1 cellular context compared by ENCODE assay signal in the genomic region with DNA sequence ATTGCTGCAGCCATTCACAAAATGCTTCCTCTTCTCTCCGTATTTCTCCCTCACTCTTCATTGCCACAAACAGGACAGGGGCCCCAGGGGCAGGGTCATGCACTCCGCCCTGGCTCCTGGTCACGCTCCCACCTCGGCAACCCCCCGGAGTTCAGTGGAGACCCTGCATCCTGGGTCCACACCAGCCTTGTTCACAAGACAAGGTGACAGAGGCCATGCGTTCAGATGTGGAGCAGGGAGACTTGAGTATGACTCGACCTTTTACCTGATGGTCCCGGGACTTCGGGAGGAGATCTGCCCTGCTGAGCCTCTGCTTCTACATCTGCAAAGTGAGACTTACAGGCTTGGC.
TF ChIP-seq lines count a peak whose summit lies in the region.

No MANE protein-coding gene starts in this region.

TF ChIP-seq in SK-N-SH, 30 proteins besides CTCF, POLR2A, EP300 and RAD21 (continued from another document):
- TF ChIP-seq, protein P1, sequence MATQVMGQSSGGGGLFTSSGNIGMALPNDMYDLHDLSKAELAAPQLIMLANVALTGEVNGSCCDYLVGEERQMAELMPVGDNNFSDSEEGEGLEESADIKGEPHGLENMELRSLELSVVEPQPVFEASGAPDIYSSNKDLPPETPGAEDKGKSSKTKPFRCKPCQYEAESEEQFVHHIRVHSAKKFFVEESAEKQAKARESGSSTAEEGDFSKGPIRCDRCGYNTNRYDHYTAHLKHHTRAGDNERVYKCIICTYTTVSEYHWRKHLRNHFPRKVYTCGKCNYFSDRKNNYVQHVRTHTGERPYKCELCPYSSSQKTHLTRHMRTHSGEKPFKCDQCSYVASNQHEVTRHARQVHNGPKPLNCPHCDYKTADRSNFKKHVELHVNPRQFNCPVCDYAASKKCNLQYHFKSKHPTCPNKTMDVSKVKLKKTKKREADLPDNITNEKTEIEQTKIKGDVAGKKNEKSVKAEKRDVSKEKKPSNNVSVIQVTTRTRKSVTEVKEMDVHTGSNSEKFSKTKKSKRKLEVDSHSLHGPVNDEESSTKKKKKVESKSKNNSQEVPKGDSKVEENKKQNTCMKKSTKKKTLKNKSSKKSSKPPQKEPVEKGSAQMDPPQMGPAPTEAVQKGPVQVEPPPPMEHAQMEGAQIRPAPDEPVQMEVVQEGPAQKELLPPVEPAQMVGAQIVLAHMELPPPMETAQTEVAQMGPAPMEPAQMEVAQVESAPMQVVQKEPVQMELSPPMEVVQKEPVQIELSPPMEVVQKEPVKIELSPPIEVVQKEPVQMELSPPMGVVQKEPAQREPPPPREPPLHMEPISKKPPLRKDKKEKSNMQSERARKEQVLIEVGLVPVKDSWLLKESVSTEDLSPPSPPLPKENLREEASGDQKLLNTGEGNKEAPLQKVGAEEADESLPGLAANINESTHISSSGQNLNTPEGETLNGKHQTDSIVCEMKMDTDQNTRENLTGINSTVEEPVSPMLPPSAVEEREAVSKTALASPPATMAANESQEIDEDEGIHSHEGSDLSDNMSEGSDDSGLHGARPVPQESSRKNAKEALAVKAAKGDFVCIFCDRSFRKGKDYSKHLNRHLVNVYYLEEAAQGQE (IDR thresholded peaks at IDR 0.05; ENCODE audit: low read depth, low read length): no peak
- TF ChIP-seq, protein P2, sequence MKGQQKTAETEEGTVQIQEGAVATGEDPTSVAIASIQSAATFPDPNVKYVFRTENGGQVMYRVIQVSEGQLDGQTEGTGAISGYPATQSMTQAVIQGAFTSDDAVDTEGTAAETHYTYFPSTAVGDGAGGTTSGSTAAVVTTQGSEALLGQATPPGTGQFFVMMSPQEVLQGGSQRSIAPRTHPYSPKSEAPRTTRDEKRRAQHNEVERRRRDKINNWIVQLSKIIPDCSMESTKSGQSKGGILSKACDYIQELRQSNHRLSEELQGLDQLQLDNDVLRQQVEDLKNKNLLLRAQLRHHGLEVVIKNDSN (IDR thresholded peaks at IDR 0.05; ENCODE audit: borderline replicate concordance, low read depth): no peak
- TF ChIP-seq, protein P3, sequence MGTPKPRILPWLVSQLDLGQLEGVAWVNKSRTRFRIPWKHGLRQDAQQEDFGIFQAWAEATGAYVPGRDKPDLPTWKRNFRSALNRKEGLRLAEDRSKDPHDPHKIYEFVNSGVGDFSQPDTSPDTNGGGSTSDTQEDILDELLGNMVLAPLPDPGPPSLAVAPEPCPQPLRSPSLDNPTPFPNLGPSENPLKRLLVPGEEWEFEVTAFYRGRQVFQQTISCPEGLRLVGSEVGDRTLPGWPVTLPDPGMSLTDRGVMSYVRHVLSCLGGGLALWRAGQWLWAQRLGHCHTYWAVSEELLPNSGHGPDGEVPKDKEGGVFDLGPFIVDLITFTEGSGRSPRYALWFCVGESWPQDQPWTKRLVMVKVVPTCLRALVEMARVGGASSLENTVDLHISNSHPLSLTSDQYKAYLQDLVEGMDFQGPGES (IDR thresholded peaks at IDR 0.05; ENCODE audit: low read depth, low read length): no peak
- TF ChIP-seq RXRA (IDR thresholded peaks at IDR 0.05; ENCODE audit: borderline replicate concordance, low read depth) (no peak), YY1 (IDR thresholded peaks at IDR 0.05; ENCODE audit: low read depth) (no peak), MXI1 (IDR thresholded peaks at IDR 0.05; ENCODE audit: low read depth, low read length) (no peak), TEAD4 (IDR thresholded peaks at IDR 0.05; ENCODE audit: borderline replicate concordance, insufficient read depth) (no peak)
- TF ChIP-seq, protein P4, sequence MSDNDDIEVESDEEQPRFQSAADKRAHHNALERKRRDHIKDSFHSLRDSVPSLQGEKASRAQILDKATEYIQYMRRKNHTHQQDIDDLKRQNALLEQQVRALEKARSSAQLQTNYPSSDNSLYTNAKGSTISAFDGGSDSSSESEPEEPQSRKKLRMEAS (IDR thresholded peaks at IDR 0.05; ENCODE audit: low read depth): no peak
- TF ChIP-seq, protein P5, sequence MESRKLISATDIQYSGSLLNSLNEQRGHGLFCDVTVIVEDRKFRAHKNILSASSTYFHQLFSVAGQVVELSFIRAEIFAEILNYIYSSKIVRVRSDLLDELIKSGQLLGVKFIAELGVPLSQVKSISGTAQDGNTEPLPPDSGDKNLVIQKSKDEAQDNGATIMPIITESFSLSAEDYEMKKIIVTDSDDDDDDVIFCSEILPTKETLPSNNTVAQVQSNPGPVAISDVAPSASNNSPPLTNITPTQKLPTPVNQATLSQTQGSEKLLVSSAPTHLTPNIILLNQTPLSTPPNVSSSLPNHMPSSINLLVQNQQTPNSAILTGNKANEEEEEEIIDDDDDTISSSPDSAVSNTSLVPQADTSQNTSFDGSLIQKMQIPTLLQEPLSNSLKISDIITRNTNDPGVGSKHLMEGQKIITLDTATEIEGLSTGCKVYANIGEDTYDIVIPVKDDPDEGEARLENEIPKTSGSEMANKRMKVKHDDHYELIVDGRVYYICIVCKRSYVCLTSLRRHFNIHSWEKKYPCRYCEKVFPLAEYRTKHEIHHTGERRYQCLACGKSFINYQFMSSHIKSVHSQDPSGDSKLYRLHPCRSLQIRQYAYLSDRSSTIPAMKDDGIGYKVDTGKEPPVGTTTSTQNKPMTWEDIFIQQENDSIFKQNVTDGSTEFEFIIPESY (IDR thresholded peaks at IDR 0.05; ENCODE audit: borderline replicate concordance, low read depth): no peak
- TF ChIP-seq, protein P6, sequence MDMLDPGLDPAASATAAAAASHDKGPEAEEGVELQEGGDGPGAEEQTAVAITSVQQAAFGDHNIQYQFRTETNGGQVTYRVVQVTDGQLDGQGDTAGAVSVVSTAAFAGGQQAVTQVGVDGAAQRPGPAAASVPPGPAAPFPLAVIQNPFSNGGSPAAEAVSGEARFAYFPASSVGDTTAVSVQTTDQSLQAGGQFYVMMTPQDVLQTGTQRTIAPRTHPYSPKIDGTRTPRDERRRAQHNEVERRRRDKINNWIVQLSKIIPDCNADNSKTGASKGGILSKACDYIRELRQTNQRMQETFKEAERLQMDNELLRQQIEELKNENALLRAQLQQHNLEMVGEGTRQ (IDR thresholded peaks at IDR 0.05; ENCODE audit: borderline replicate concordance, low read depth, low read length): no peak
